In genomic region chr2:236939751-236940229, GRCh38 we compare ENCODE assay signal across 14 cellular contexts.
DNase-seq lines count a peak whose midpoint lies in the region; ATAC-seq and TF ChIP-seq lines count a peak whose summit lies in the region.
"Had no signal": no experiment of that assay in that cellular context is flagged by ENCODE, and none has a peak within 500 bp of the region (broad histone marks: within the 10 kb centered on the region; RNA-seq: fewer than 3 reads in every experiment).

No MANE protein-coding gene starts in this region.

- no peak overlapping the region for H3K4me3 Mint-ChIP-seq in activated CD8-positive, alpha-beta memory T cell treated with anti-CD3 and anti-CD28 coated beads, Interleukin-2, amount 10 ng/mL, durations not matched to agents 7 days and 5 days
- H3K4me3 Mint-ChIP-seq: stimulated activated naive CD8-positive, alpha-beta T cell treated with anti-CD3 and anti-CD28 coated beads, Interleukin-15, Interleukin-2, amounts not matched to agents 100 ng/mL and 50 ng/mL, for 24 hours; WTC11 had no signal

- H3K4me1 Mint-ChIP-seq in activated CD8-positive, alpha-beta memory T cell treated with anti-CD3 and anti-CD28 coated beads, Interleukin-2, amount 10 ng/mL, durations not matched to agents 7 days and 5 days, result peaks cover 4% of the 10 kb centered on the region

- no peaks in the 10 kb centered on the region for H3K27me3 ChIP-seq in body of pancreas
- H3K27me3 ChIP-seq: pancreas had no signal

- peaks cover 2% of the 10 kb centered on the region for H3K27me3 Mint-ChIP-seq in activated CD8-positive, alpha-beta memory T cell treated with anti-CD3 and anti-CD28 coated beads, Interleukin-2, amount 10 ng/mL, durations not matched to agents 7 days and 5 days
- H3K27me3 Mint-ChIP-seq: stimulated activated naive CD8-positive, alpha-beta T cell treated with anti-CD3 and anti-CD28 coated beads, Interleukin-15, Interleukin-2, amounts not matched to agents 100 ng/mL and 50 ng/mL, for 24 hours had no signal

- H3K27ac Mint-ChIP-seq in activated CD8-positive, alpha-beta memory T cell treated with anti-CD3 and anti-CD28 coated beads, Interleukin-2, amount 10 ng/mL, durations not matched to agents 7 days and 5 days, result no peak overlapping the region
- H3K27ac Mint-ChIP-seq: stimulated activated naive CD8-positive, alpha-beta T cell treated with anti-CD3 and anti-CD28 coated beads, Interleukin-15, Interleukin-2, amounts not matched to agents 100 ng/mL and 50 ng/mL, for 24 hours; WTC11 had no signal

- no peak for TF ChIP-seq CTCF in body of pancreas (IDR thresholded peaks at IDR 0.05)

- CTCF ChIA-PET in activated CD8-positive, alpha-beta memory T cell treated with anti-CD3 and anti-CD28 coated beads, Interleukin-2, amount 10 ng/mL, durations not matched to agents 7 days and 5 days (lab: Charles Lee), result no interaction called here

- H3K9me3 ChIP-seq in body of pancreas, result no peaks in the 10 kb centered on the region
- H3K9me3 ChIP-seq: pancreas had no signal

- WGBS in body of pancreas, 2 donors, result 54 to 57% methylated on average over 9 to 11 of the region's 11 CpGs

- H3K27ac ChIP-seq in body of pancreas, result no peak overlapping the region
- H3K27ac ChIP-seq: pancreas had no signal

- H3K4me3 ChIP-seq in body of pancreas, result no peak overlapping the region
- H3K4me3 ChIP-seq: pancreas had no signal

- intact Hi-C loops in body of pancreas (cut with DNase I), result no loop called here

- no peaks in the 10 kb centered on the region for H3K36me3 Mint-ChIP-seq in activated CD8-positive, alpha-beta memory T cell treated with anti-CD3 and anti-CD28 coated beads, Interleukin-2, amount 10 ng/mL, durations not matched to agents 7 days and 5 days
- H3K36me3 Mint-ChIP-seq: WTC11 had no signal

- ATAC-seq in body of pancreas, result peak; percentile 27
- ATAC-seq in GM18909 (IDR thresholded peaks at IDR 0.05; ENCODE audit: poor library complexity, unreplicated experiment), result no peak
- no peak for ATAC-seq in activated CD8-positive, alpha-beta memory T cell treated with anti-CD3 and anti-CD28 coated beads, Interleukin-2, amount 10 ng/mL, durations not matched to agents 7 days and 5 days
- ATAC-seq: WTC11 had no signal

- H3K9me3 Mint-ChIP-seq in activated CD8-positive, alpha-beta memory T cell treated with anti-CD3 and anti-CD28 coated beads, Interleukin-2, amount 10 ng/mL, durations not matched to agents 7 days and 5 days (ENCODE audit: low read depth), result no peaks in the 10 kb centered on the region
- H3K9me3 Mint-ChIP-seq: stimulated activated naive CD8-positive, alpha-beta T cell treated with anti-CD3 and anti-CD28 coated beads, Interleukin-15, Interleukin-2, amounts not matched to agents 100 ng/mL and 50 ng/mL, for 24 hours; WTC11 had no signal

- TF ChIP-seq POLR2A in body of pancreas (IDR thresholded peaks at IDR 0.05), result no peak

- no peaks in the 10 kb centered on the region for H3K36me3 ChIP-seq in body of pancreas (replicated peaks in 1 of 2; ENCODE audit: insufficient read depth in 1 of 2, low read depth in 2 of 2)
- H3K36me3 ChIP-seq: pancreas had no signal

- H3K4me1 ChIP-seq in body of pancreas, result no peaks in the 10 kb centered on the region
- H3K4me1 ChIP-seq: pancreas had no signal

- DNase-seq in COLO668 (lab: John Stamatoyannopoulos, UW; ENCODE audit: unreplicated experiment), result peak; percentile 60
- peak; percentile 70 for DNase-seq in NCI-H2171 (lab: John Stamatoyannopoulos, UW)
- DNase-seq in body of pancreas, result no peak
- peak; percentile 67 to 81 for DNase-seq in lung microvascular endothelial cell (ENCODE audit: low read depth in 2 of 2)
- no peak for DNase-seq in activated T-cell treated with anti-CD3 and anti-CD28 coated beads, Interleukin-2, amount 50 U/mL, for 1 hour
- no peak for DNase-seq in activated CD8-positive, alpha-beta memory T cell treated with anti-CD3 and anti-CD28 coated beads, Interleukin-2, amount 10 ng/mL, durations not matched to agents 7 days and 5 days
- DNase-seq in stimulated activated CD4-positive, alpha-beta T cell treated with anti-CD3 and anti-CD28 coated beads, Interleukin-4, amount 100 ng/mL, for 24 hours, result no peak
- DNase-seq: activated T-cell treated with anti-CD3 and anti-CD28 coated beads for 4 hours, GDM1, mesendoderm, pancreas had no signal

Comparison
In these comparisons a context has a peak if more than half of its experiments do, and no peak if none do; other contexts are left out.
1. DNase-seq: peak in COLO668 (single experiment), NCI-H2171 (single experiment) and lung microvascular endothelial cell (2 of 2); none in body of pancreas (0 of 4), activated T-cell treated with anti-CD3 and anti-CD28 coated beads, Interleukin-2, amount 50 U/mL, for 1 hour (single experiment), activated CD8-positive, alpha-beta memory T cell treated with anti-CD3 and anti-CD28 coated beads, Interleukin-2, amount 10 ng/mL, durations not matched to agents 7 days and 5 days (single experiment) and stimulated activated CD4-positive, alpha-beta T cell treated with anti-CD3 and anti-CD28 coated beads, Interleukin-4, amount 100 ng/mL, for 24 hours (single experiment).